3 cellular contexts compared by ENCODE assay signal in genomic region chr1:192546596-192547199, GRCh38.
TF ChIP-seq lines count a peak whose summit lies in the region.

No MANE protein-coding gene starts in this region.

TF ChIP-seq in SK-N-SH, 30 proteins besides CTCF, POLR2A, EP300 and RAD21 (continues in another document):
- TF ChIP-seq FOXM1 (IDR thresholded peaks at IDR 0.05; ENCODE audit: low read depth) (no peak), MEF2A (IDR thresholded peaks at IDR 0.05; ENCODE audit: borderline replicate concordance, low read depth) (no peak), IRF3 (IDR thresholded peaks at IDR 0.05; ENCODE audit: low read depth, low read length) (no peak), PBX3 (IDR thresholded peaks at IDR 0.05) (no peak), RXRA (IDR thresholded peaks at IDR 0.05; ENCODE audit: borderline replicate concordance, low read depth) (no peak), MXI1 (IDR thresholded peaks at IDR 0.05; ENCODE audit: low read depth, low read length) (no peak), USF2 (IDR thresholded peaks at IDR 0.05; ENCODE audit: borderline replicate concordance, low read depth, low read length) (no peak), TEAD4 (IDR thresholded peaks at IDR 0.05; ENCODE audit: borderline replicate concordance, insufficient read depth) (no peak), MAX (IDR thresholded peaks at IDR 0.05; ENCODE audit: low read depth) (no peak), TCF12 (IDR thresholded peaks at IDR 0.05) (no peak), YY1 (IDR thresholded peaks at IDR 0.05; ENCODE audit: low read depth) (no peak), SIN3A (IDR thresholded peaks at IDR 0.05; ENCODE audit: borderline replicate concordance, low read depth, low read length) (no peak), NFIC (IDR thresholded peaks at IDR 0.05; ENCODE audit: borderline replicate concordance) (no peak), SMC3 (IDR thresholded peaks at IDR 0.05; ENCODE audit: low read depth, low read length) (no peak)

TF ChIP-seq in SK-N-SH treated with all-trans-retinoic acid at 6 μM for 48 hours, 23 proteins besides CTCF, POLR2A, EP300 and RAD21:
- TF ChIP-seq CSRNP3 (CRISPR knock-in tag; IDR thresholded peaks at IDR 0.05) (no peak), TSHZ2 (CRISPR knock-in tag; IDR thresholded peaks at IDR 0.05) (no peak), CSDC2 (CRISPR knock-in tag; IDR thresholded peaks at IDR 0.05) (no peak), TCF4 (CRISPR knock-in tag; IDR thresholded peaks at IDR 0.05; ENCODE audit: borderline replicate concordance) (no peak), SNAI2 (CRISPR knock-in tag; IDR thresholded peaks at IDR 0.05) (no peak), OSR1 (CRISPR knock-in tag; IDR thresholded peaks at IDR 0.05) (no peak), ESRRG (CRISPR knock-in tag; IDR thresholded peaks at IDR 0.05) (no peak), RARB (CRISPR knock-in tag; IDR thresholded peaks at IDR 0.05) (no peak), GLIS3 (CRISPR knock-in tag; IDR thresholded peaks at IDR 0.05) (no peak), BACH2 (CRISPR knock-in tag; IDR thresholded peaks at IDR 0.05; ENCODE audit: borderline replicate concordance) (no peak), CREB5 (CRISPR knock-in tag; IDR thresholded peaks at IDR 0.05; ENCODE audit: low read depth) (no peak)

TF ChIP-seq in IMR-90, 13 proteins besides CTCF, POLR2A, EP300 and RAD21:
- TF ChIP-seq SMC3 (IDR thresholded peaks at IDR 0.05; ENCODE audit: low read depth, low read length) (no peak), MAZ (IDR thresholded peaks at IDR 0.05; ENCODE audit: borderline replicate concordance, low read depth, low read length) (no peak), RFX5 (IDR thresholded peaks at IDR 0.05; ENCODE audit: low read depth, low read length) (no peak), MAFK (IDR thresholded peaks at IDR 0.05; ENCODE audit: low read depth, low read length) (no peak)
